Comparison of ENCODE assay signal across 19 cellular contexts in the genomic region with DNA sequence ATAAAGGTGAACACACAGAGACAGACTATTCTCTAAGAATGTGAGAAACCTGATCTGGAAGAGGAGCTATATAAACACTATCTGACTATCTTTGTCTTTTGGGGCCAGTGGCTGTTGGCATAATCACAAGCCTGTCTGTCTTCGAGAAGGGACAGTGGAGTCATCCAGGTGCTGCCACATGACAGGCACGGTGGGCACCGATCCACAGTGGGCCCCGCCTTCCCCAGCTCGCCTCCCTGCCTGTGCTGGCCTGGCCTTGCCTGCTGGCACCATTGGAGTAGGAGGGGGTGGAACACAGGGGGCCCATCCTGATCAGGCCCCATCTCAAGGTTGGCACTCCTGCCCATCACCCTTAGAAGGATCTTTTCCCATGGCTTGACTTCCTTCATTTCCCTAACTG.
"Had no signal": no experiment of that assay in that cellular context is flagged by ENCODE, and none has a peak within 500 bp of the region (broad histone marks: within the 10 kb centered on the region; RNA-seq: fewer than 3 reads in every experiment).

No MANE protein-coding gene starts in this region.

- H3K9me3 Mint-ChIP-seq: activated T-helper 1 cell treated with anti-CD3 and anti-CD28 coated beads, Interleukin-12 subunit alpha, Interleukin-12 subunit beta, Interleukin-2, Interleukin-4 antibody, amounts not matched to agents 30 ng/mL and 10 ng/mL and 1 ng/mL, durations not matched to agents 14 hours and 24 hours and 36 hours; natural killer cell treated with Interleukin-12 subunit alpha and Interleukin-12 subunit beta and Interleukin-15 and Interleukin-18, amount 100 ng/mL, for 72 hours; stimulated activated naive CD8-positive, alpha-beta T cell treated with anti-CD3 and anti-CD28 coated beads, Interleukin-15, amount 100 ng/mL, for 72 hours had no signal

- H3K4me1 Mint-ChIP-seq: stimulated activated naive CD8-positive, alpha-beta T cell treated with anti-CD3 and anti-CD28 coated beads, Interleukin-15, amount 100 ng/mL, for 72 hours had no signal

- H3K27ac ChIP-seq: cardiac muscle cell, epithelial cell of prostate, suprapubic skin, transverse colon had no signal

- H3K4me1 ChIP-seq: suprapubic skin, transverse colon had no signal

- H3K9me3 ChIP-seq: suprapubic skin, transverse colon had no signal

- DNase-seq: activated CD4-positive, alpha-beta T cell treated with anti-CD3 and anti-CD28 coated beads, Interleukin-2, amount 50 U/mL, for 1 hour; activated T-cell treated with anti-CD3 and anti-CD28 coated beads for 4 hours; amniotic stem cell; foreskin fibroblast; glutamatergic neuron; hippocampal formation; left cardiac atrium; occipital lobe; stimulated activated CD4-positive, alpha-beta T cell treated with anti-CD3 and anti-CD28 coated beads, Interleukin-2, amount 100 ng/mL, for 24 hours; stimulated activated naive CD8-positive, alpha-beta T cell treated with anti-CD3 and anti-CD28 coated beads, Interleukin-15, amount 100 ng/mL, for 72 hours; T-helper 1 cell; transverse colon had no signal

- H3K27ac Mint-ChIP-seq: stimulated activated naive CD8-positive, alpha-beta T cell treated with anti-CD3 and anti-CD28 coated beads, Interleukin-15, amount 100 ng/mL, for 72 hours had no signal

- H3K4me3 Mint-ChIP-seq: activated naive CD8-positive, alpha-beta T cell; activated T-helper 1 cell treated with anti-CD3 and anti-CD28 coated beads, Interleukin-12 subunit alpha, Interleukin-12 subunit beta, Interleukin-2, Interleukin-4 antibody, amounts not matched to agents 30 ng/mL and 10 ng/mL and 1 ng/mL, durations not matched to agents 14 hours and 24 hours and 36 hours; natural killer cell treated with Interleukin-12 subunit alpha and Interleukin-12 subunit beta and Interleukin-15 and Interleukin-18, amount 100 ng/mL, for 72 hours; stimulated activated naive CD8-positive, alpha-beta T cell treated with anti-CD3 and anti-CD28 coated beads, Interleukin-15, amount 100 ng/mL, for 72 hours had no signal

- H3K4me3 ChIP-seq: cardiac muscle cell, suprapubic skin, transverse colon had no signal

- H3K27me3 Mint-ChIP-seq: activated naive CD8-positive, alpha-beta T cell; natural killer cell treated with Interleukin-12 subunit alpha and Interleukin-12 subunit beta and Interleukin-15 and Interleukin-18, amount 100 ng/mL, for 72 hours; progenitor cell of endocrine pancreas; stimulated activated naive CD8-positive, alpha-beta T cell treated with anti-CD3 and anti-CD28 coated beads, Interleukin-15, amount 100 ng/mL, for 72 hours had no signal

- H3K27me3 ChIP-seq: cardiac muscle cell, suprapubic skin, transverse colon had no signal

- H3K36me3 ChIP-seq: transverse colon had no signal
